8 cellular contexts compared by ENCODE assay signal in genomic region chr13:30744056-30744684, GRCh38. TPM values are rescaled to one million over a fixed set of nuclear protein-coding genes. Genes with fewer than 3 reads are reported as not detected.
DNase-seq lines count a peak whose midpoint lies in the region; TF ChIP-seq lines count a peak whose summit lies in the region.

No MANE protein-coding gene starts in this region.

- TF ChIP-seq CTCF in GM06990 (IDR thresholded peaks at IDR 0.05; ENCODE audit: insufficient read depth, low read length, poor library complexity, severe bottlenecking) (peak; percentile 7), fibroblast of mammary gland (conservative IDR thresholded peaks at IDR 0.05; ENCODE audit: control insufficient read depth, insufficient read depth, low read depth, low read length) (no peak)

- H3K4me3 ChIP-seq in GM06990 (replicated peaks; ENCODE audit: low read depth, low read length) (no peak overlapping the region), fibroblast of mammary gland (ENCODE audit: control insufficient read depth, low read depth, low read length) (no peak overlapping the region)

- no peaks in the 10 kb centered on the region for H3K27me3 ChIP-seq in GM06990 (replicated peaks; ENCODE audit: control insufficient read depth, insufficient read depth, low read length)

- DNase-seq in GM06990 (ENCODE audit: extremely low read depth, insufficient read length) (peak; percentile 81), H4 (ENCODE audit: low spot score) (peak; percentile 35), M059J (ENCODE audit: low read depth) (peak; percentile 88), fibroblast of mammary gland (ENCODE audit: low read depth) (peak; percentile 58), NCI-H146 (lab: John Stamatoyannopoulos, UW) (no peak), cerebellar nuclear complex (lab: John Stamatoyannopoulos, UW) (no peak)
- peak; percentile 76 to 82 for DNase-seq in activated CD8-positive, alpha-beta memory T cell treated with anti-CD3 and anti-CD28 coated beads for 4 hours (ENCODE audit: low read depth in 2 of 2)
- DNase-seq in stimulated activated CD4-positive, alpha-beta T cell treated with anti-CD3 and anti-CD28 coated beads, Interleukin-1b, Interleukin-23, amount 100 ng/mL, for 4 hours (ENCODE audit: low read depth in 2 of 2) = peak; percentile 45 to 69

- no peaks in the 10 kb centered on the region for H3K36me3 ChIP-seq in GM06990 (ENCODE audit: control insufficient read depth, insufficient read depth, low read length)

RNA-seq across cellular contexts. Expression of gene ALOX5AP, which starts 8.8 kb away (rescaled TPM):
- 1.1 and 1.2 TPM in 2 replicates for total RNA-seq in H4 (2014; rRNA removed; shearing (Covaris generic))
- 0.52 and 1.2 TPM in 2 replicates for total RNA-seq in M059J (2014; rRNA removed; shearing (Covaris generic))

Comparison
In these comparisons a context has a peak if more than half of its experiments do, and no peak if none do; other contexts are left out.
1. DNase-seq: peak in GM06990 (single experiment), H4 (single experiment), M059J (single experiment), activated CD8-positive, alpha-beta memory T cell treated with anti-CD3 and anti-CD28 coated beads for 4 hours (2 of 2), fibroblast of mammary gland (single experiment) and stimulated activated CD4-positive, alpha-beta T cell treated with anti-CD3 and anti-CD28 coated beads, Interleukin-1b, Interleukin-23, amount 100 ng/mL, for 4 hours (2 of 2); none in NCI-H146 (single experiment) and cerebellar nuclear complex (0 of 2).